Comparison of ENCODE assay signal across 1 cellular context in the genomic region with DNA sequence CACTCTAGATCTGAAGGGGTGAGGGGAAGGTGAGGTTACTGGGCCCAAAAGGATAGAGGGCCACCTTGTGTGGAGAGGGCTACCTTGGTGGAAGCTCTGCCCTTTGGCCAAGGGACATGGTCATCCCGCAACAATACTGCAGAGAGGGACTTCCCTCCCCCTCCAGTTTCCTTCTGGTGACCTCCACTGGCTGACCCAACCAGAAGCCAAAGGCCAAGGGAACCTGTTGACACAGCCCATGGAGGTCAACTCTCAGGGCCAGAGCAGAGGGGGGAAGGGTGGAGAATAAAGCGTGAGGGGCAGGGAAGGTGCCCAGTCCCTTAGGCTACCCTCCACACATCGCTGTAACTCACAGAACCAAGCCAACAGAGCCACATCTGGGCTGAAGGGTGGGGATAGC.
TF ChIP-seq lines count a peak whose summit lies in the region.

No MANE protein-coding gene starts in this region.

TF ChIP-seq in HepG2, 621 proteins besides CTCF, POLR2A, EP300 and RAD21 (continued from another document and continues in another):
- TF ChIP-seq, protein P1, sequence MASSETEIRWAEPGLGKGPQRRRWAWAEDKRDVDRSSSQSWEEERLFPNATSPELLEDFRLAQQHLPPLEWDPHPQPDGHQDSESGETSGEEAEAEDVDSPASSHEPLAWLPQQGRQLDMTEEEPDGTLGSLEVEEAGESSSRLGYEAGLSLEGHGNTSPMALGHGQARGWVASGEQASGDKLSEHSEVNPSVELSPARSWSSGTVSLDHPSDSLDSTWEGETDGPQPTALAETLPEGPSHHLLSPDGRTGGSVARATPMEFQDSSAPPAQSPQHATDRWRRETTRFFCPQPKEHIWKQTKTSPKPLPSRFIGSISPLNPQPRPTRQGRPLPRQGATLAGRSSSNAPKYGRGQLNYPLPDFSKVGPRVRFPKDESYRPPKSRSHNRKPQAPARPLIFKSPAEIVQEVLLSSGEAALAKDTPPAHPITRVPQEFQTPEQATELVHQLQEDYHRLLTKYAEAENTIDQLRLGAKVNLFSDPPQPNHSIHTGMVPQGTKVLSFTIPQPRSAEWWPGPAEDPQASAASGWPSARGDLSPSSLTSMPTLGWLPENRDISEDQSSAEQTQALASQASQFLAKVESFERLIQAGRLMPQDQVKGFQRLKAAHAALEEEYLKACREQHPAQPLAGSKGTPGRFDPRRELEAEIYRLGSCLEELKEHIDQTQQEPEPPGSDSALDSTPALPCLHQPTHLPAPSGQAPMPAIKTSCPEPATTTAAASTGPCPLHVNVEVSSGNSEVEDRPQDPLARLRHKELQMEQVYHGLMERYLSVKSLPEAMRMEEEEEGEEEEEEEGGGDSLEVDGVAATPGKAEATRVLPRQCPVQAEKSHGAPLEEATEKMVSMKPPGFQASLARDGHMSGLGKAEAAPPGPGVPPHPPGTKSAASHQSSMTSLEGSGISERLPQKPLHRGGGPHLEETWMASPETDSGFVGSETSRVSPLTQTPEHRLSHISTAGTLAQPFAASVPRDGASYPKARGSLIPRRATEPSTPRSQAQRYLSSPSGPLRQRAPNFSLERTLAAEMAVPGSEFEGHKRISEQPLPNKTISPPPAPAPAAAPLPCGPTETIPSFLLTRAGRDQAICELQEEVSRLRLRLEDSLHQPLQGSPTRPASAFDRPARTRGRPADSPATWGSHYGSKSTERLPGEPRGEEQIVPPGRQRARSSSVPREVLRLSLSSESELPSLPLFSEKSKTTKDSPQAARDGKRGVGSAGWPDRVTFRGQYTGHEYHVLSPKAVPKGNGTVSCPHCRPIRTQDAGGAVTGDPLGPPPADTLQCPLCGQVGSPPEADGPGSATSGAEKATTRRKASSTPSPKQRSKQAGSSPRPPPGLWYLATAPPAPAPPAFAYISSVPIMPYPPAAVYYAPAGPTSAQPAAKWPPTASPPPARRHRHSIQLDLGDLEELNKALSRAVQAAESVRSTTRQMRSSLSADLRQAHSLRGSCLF (CRISPR knock-in tag; IDR thresholded peaks at IDR 0.05; ENCODE audit: borderline replicate concordance), result no peak
- TF ChIP-seq ZXDC (CRISPR knock-in tag; IDR thresholded peaks at IDR 0.05) (no peak), ZNF251 (CRISPR knock-in tag; IDR thresholded peaks at IDR 0.05) (no peak), ZNF724P (CRISPR knock-in tag; IDR thresholded peaks at IDR 0.05; ENCODE audit: borderline replicate concordance) (no peak), RXRB (CRISPR knock-in tag; IDR thresholded peaks at IDR 0.05; ENCODE audit: borderline replicate concordance) (peak; percentile 72; the same call in 1 of the 2 replicates), HDAC2 (CRISPR knock-in tag; IDR thresholded peaks at IDR 0.05) (peak; percentile 79), PRPF4 (IDR thresholded peaks at IDR 0.05; ENCODE audit: low read depth, low read length, poor library complexity, severe bottlenecking) (no peak), KLF9 (CRISPR knock-in tag; IDR thresholded peaks at IDR 0.05; ENCODE audit: low read depth) (no peak), NFKB2 (CRISPR knock-in tag; IDR thresholded peaks at IDR 0.05; ENCODE audit: borderline replicate concordance) (no peak), ZSCAN20 (CRISPR knock-in tag; IDR thresholded peaks at IDR 0.05; ENCODE audit: borderline replicate concordance) (no peak), SP5 (CRISPR knock-in tag; IDR thresholded peaks at IDR 0.05; ENCODE audit: borderline replicate concordance, low read depth) (no peak), ZNF616 (CRISPR knock-in tag; IDR thresholded peaks at IDR 0.05; ENCODE audit: low read depth) (no peak), FOXK1 (CRISPR knock-in tag; IDR thresholded peaks at IDR 0.05; ENCODE audit: borderline replicate concordance, low read depth) (peak; percentile 61; the same call in 1 of the 2 replicates), HHEX (CRISPR knock-in tag; IDR thresholded peaks at IDR 0.05) (no peak), PHF21A (CRISPR knock-in tag; IDR thresholded peaks at IDR 0.05) (peak; percentile 45; the same call in 1 of the 2 replicates), RBFOX2 (IDR thresholded peaks at IDR 0.05; ENCODE audit: low read depth, low read length) (no peak), HCFC1 (IDR thresholded peaks at IDR 0.05; ENCODE audit: low read depth, low read length) (no peak), ATAD3A (CRISPR knock-in tag; IDR thresholded peaks at IDR 0.05) (no peak), ZNF101 (CRISPR knock-in tag; IDR thresholded peaks at IDR 0.05; ENCODE audit: borderline replicate concordance, low read depth) (no peak), GZF1 (CRISPR knock-in tag; IDR thresholded peaks at IDR 0.05) (no peak), ZNF513 (CRISPR knock-in tag; conservative IDR thresholded peaks at IDR 0.05) (no peak), ARNTL (CRISPR knock-in tag; IDR thresholded peaks at IDR 0.05) (no peak), HNRNPUL1 (IDR thresholded peaks at IDR 0.05; ENCODE audit: low read depth, low read length) (no peak), TCF12 (IDR thresholded peaks at IDR 0.05) (no peak), TCF12 (CRISPR knock-in tag; IDR thresholded peaks at IDR 0.05) (no peak), ZNF383 (CRISPR knock-in tag; IDR thresholded peaks at IDR 0.05; ENCODE audit: borderline replicate concordance) (no peak), IKZF1 (IDR thresholded peaks at IDR 0.05) (no peak), MAF1 (CRISPR knock-in tag; IDR thresholded peaks at IDR 0.05; ENCODE audit: borderline replicate concordance) (no peak), KMT2B (CRISPR knock-in tag; IDR thresholded peaks at IDR 0.05) (0 out of 2 replicates have a peak, but pooled peaks have one; percentile 26), GFI1 (CRISPR knock-in tag; IDR thresholded peaks at IDR 0.05; ENCODE audit: borderline replicate concordance) (peak; percentile 42; the same call in 1 of the 2 replicates), ZNF766 (CRISPR knock-in tag; IDR thresholded peaks at IDR 0.05; ENCODE audit: borderline replicate concordance) (no peak), NFATC3 (CRISPR knock-in tag; IDR thresholded peaks at IDR 0.05) (no peak), ATF7-NPFF (CRISPR knock-in tag; IDR thresholded peaks at IDR 0.05; ENCODE audit: low read depth) (no peak), ZC3H4 (CRISPR knock-in tag; IDR thresholded peaks at IDR 0.05; ENCODE audit: borderline replicate concordance) (no peak), NFIB (CRISPR knock-in tag; IDR thresholded peaks at IDR 0.05; ENCODE audit: borderline replicate concordance) (no peak), ELF3 (CRISPR knock-in tag; IDR thresholded peaks at IDR 0.05) (no peak), MIER2 (CRISPR knock-in tag; IDR thresholded peaks at IDR 0.05) (no peak), CENPT (CRISPR knock-in tag; IDR thresholded peaks at IDR 0.05; ENCODE audit: low read depth) (no peak), TSC22D2 (CRISPR knock-in tag; IDR thresholded peaks at IDR 0.05; ENCODE audit: borderline replicate concordance) (no peak), RFX5 (IDR thresholded peaks at IDR 0.05; ENCODE audit: low read depth, low read length) (no peak), NR2F6 (IDR thresholded peaks at IDR 0.05) (peak; percentile 99), NR2F6 (CRISPR knock-in tag; IDR thresholded peaks at IDR 0.05) (peak; percentile 98), IKZF4 (CRISPR knock-in tag; IDR thresholded peaks at IDR 0.05; ENCODE audit: borderline replicate concordance, low read depth, not compliant biosample characterization) (no peak), ZMAT5 (CRISPR knock-in tag; IDR thresholded peaks at IDR 0.05; ENCODE audit: borderline replicate concordance, low read depth) (no peak), ZNF607 (CRISPR knock-in tag; IDR thresholded peaks at IDR 0.05; ENCODE audit: borderline replicate concordance) (no peak), ZBTB3 (CRISPR knock-in tag; IDR thresholded peaks at IDR 0.05; ENCODE audit: borderline replicate concordance, low read depth) (no peak), CBX2 (IDR thresholded peaks at IDR 0.05; ENCODE audit: low read depth, low read length) (no peak), CBX2 (CRISPR knock-in tag; IDR thresholded peaks at IDR 0.05; ENCODE audit: low read depth) (no peak), RBM39 (IDR thresholded peaks at IDR 0.05; ENCODE audit: low read depth, low read length, poor library complexity, severe bottlenecking) (no peak), ARNT (IDR thresholded peaks at IDR 0.05) (no peak)
- TF ChIP-seq, protein P2, sequence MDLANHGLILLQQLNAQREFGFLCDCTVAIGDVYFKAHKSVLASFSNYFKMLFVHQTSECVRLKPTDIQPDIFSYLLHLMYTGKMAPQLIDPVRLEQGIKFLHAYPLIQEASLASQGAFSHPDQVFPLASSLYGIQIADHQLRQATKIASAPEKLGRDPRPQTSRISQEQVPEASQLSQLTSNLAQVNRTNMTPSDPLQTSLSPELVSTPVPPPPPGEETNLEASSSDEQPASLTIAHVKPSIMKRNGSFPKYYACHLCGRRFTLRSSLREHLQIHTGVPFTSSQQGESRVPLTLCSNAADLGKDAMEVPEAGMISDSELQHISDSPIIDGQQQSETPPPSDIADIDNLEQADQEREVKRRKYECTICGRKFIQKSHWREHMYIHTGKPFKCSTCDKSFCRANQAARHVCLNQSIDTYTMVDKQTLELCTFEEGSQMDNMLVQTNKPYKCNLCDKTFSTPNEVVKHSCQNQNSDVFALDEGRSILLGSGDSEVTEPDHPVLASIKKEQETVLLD (CRISPR knock-in tag; IDR thresholded peaks at IDR 0.05; ENCODE audit: low read depth), result no peak
- TF ChIP-seq, protein P3, sequence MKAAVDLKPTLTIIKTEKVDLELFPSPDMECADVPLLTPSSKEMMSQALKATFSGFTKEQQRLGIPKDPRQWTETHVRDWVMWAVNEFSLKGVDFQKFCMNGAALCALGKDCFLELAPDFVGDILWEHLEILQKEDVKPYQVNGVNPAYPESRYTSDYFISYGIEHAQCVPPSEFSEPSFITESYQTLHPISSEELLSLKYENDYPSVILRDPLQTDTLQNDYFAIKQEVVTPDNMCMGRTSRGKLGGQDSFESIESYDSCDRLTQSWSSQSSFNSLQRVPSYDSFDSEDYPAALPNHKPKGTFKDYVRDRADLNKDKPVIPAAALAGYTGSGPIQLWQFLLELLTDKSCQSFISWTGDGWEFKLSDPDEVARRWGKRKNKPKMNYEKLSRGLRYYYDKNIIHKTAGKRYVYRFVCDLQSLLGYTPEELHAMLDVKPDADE (CRISPR knock-in tag; IDR thresholded peaks at IDR 0.05), result no peak
- TF ChIP-seq, protein P4, sequence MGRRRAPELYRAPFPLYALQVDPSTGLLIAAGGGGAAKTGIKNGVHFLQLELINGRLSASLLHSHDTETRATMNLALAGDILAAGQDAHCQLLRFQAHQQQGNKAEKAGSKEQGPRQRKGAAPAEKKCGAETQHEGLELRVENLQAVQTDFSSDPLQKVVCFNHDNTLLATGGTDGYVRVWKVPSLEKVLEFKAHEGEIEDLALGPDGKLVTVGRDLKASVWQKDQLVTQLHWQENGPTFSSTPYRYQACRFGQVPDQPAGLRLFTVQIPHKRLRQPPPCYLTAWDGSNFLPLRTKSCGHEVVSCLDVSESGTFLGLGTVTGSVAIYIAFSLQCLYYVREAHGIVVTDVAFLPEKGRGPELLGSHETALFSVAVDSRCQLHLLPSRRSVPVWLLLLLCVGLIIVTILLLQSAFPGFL (CRISPR knock-in tag; IDR thresholded peaks at IDR 0.05), result no peak
- TF ChIP-seq, protein P5, sequence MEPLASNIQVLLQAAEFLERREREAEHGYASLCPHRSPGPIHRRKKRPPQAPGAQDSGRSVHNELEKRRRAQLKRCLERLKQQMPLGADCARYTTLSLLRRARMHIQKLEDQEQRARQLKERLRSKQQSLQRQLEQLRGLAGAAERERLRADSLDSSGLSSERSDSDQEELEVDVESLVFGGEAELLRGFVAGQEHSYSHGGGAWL (CRISPR knock-in tag; IDR thresholded peaks at IDR 0.05), result no peak
